18 cellular contexts compared by ENCODE assay signal in the genomic region with DNA sequence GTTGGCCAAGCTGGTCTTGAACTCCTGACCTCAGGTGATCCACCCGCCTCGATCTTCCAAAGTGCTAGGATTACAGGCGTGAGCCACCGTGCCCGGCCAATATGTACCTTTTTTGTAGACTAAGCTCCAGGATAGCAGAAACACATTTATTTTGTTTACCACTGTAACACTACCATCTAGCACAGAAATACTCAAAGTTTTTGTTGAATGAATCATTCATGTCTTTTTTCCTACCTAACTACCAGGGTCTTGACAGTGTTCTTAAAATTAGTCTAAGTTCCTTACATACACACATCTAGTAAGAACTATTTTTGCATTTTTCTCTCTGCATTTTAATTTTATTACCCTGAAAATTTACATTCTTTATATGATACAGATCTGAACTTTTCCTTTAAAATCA.
"Had no signal": no experiment of that assay in that cellular context is flagged by ENCODE, and none has a peak within 500 bp of the region (broad histone marks: within the 10 kb centered on the region; RNA-seq: fewer than 3 reads in every experiment).

No MANE protein-coding gene starts in this region.

- H3K27ac ChIP-seq: body of pancreas, coronary artery, esophagus squamous epithelium, foreskin keratinocyte, lower lobe of right lung, testis, upper lobe of left lung, WERI-Rb-1 had no signal

- H3K9me3 Mint-ChIP-seq: activated naive CD4-positive, alpha-beta T cell treated with anti-CD3 and anti-CD28 coated beads, Interleukin-2, amount 10 ng/mL, durations not matched to agents 7 days and 5 days; activated T-helper 17 cell treated with anti-CD3 and anti-CD28 coated beads, Interleukin-2, amount 50 U/mL, for 72 hours; mesothelial cell of epicardium; stimulated activated naive CD8-positive, alpha-beta T cell treated with anti-CD3 and anti-CD28 coated beads, Interleukin-15, Interleukin-2, amounts not matched to agents 100 ng/mL and 50 ng/mL, for 24 hours had no signal

- ATAC-seq: activated T-helper 17 cell treated with anti-CD3 and anti-CD28 coated beads, Interleukin-2, amount 50 U/mL, for 72 hours; body of pancreas; foreskin keratinocyte; left cardiac atrium; lower lobe of right lung had no signal

- DNase-seq: activated CD4-positive, alpha-beta T cell treated with anti-CD3 and anti-CD28 coated beads, Interleukin-2, amount 50 U/mL, for 48 hours; activated naive CD4-positive, alpha-beta T cell treated with anti-CD3 and anti-CD28 coated beads, Interleukin-2, amount 10 ng/mL, durations not matched to agents 7 days and 5 days; body of pancreas; caudate nucleus; effector CD4-positive, alpha-beta T cell; esophagus squamous epithelium; foreskin keratinocyte; left cardiac atrium; lower lobe of right lung; stimulated activated CD4-positive, alpha-beta T cell treated with anti-CD3 and anti-CD28 coated beads, Interleukin-4, amount 100 ng/mL, for 4 hours; stimulated activated CD8-positive, alpha-beta memory T cell treated with anti-CD3 and anti-CD28 coated beads, Interleukin-4, amount 100 ng/mL, for 48 hours; testis; upper lobe of left lung; WERI-Rb-1 had no signal

- H3K4me1 Mint-ChIP-seq: activated naive CD4-positive, alpha-beta T cell treated with anti-CD3 and anti-CD28 coated beads, Interleukin-2, amount 10 ng/mL, durations not matched to agents 7 days and 5 days; mesothelial cell of epicardium had no signal

- H3K27me3 ChIP-seq: body of pancreas, esophagus squamous epithelium, foreskin keratinocyte, testis, upper lobe of left lung had no signal

- H3K9me3 ChIP-seq: body of pancreas, esophagus squamous epithelium, lower lobe of right lung, testis, upper lobe of left lung had no signal

- H3K4me3 Mint-ChIP-seq: activated naive CD4-positive, alpha-beta T cell treated with anti-CD3 and anti-CD28 coated beads, Interleukin-2, amount 10 ng/mL, durations not matched to agents 7 days and 5 days; activated T-helper 17 cell treated with anti-CD3 and anti-CD28 coated beads, Interleukin-2, amount 50 U/mL, for 72 hours; mesothelial cell of epicardium; stimulated activated naive CD8-positive, alpha-beta T cell treated with anti-CD3 and anti-CD28 coated beads, Interleukin-15, Interleukin-2, amounts not matched to agents 100 ng/mL and 50 ng/mL, for 24 hours had no signal

- H3K4me1 ChIP-seq: esophagus squamous epithelium, foreskin keratinocyte, testis had no signal

- H3K27ac Mint-ChIP-seq: activated naive CD4-positive, alpha-beta T cell treated with anti-CD3 and anti-CD28 coated beads, Interleukin-2, amount 10 ng/mL, durations not matched to agents 7 days and 5 days; activated T-helper 17 cell treated with anti-CD3 and anti-CD28 coated beads, Interleukin-2, amount 50 U/mL, for 72 hours; mesothelial cell of epicardium; stimulated activated naive CD8-positive, alpha-beta T cell treated with anti-CD3 and anti-CD28 coated beads, Interleukin-15, Interleukin-2, amounts not matched to agents 100 ng/mL and 50 ng/mL, for 24 hours had no signal

- H3K4me3 ChIP-seq: body of pancreas, coronary artery, esophagus squamous epithelium, lower lobe of right lung, testis, upper lobe of left lung had no signal

- H3K27me3 Mint-ChIP-seq: activated naive CD4-positive, alpha-beta T cell treated with anti-CD3 and anti-CD28 coated beads, Interleukin-2, amount 10 ng/mL, durations not matched to agents 7 days and 5 days; activated T-helper 17 cell treated with anti-CD3 and anti-CD28 coated beads, Interleukin-2, amount 50 U/mL, for 72 hours; stimulated activated naive CD8-positive, alpha-beta T cell treated with anti-CD3 and anti-CD28 coated beads, Interleukin-15, Interleukin-2, amounts not matched to agents 100 ng/mL and 50 ng/mL, for 24 hours had no signal
